ENCODE assay signal across 8 cellular contexts in genomic region chr14:75295491-75296338, GRCh38. TPM values are rescaled to one million over a fixed set of nuclear protein-coding genes. Genes with fewer than 3 reads are reported as not detected.
A peak's percentile ranks its signal among the peaks of the same experiment; 100 is the strongest.
DNase-seq lines count a peak whose midpoint lies in the region; ATAC-seq and TF ChIP-seq lines count a peak whose summit lies in the region.

No MANE protein-coding gene starts in this region.

- no peaks in the 10 kb centered on the region for H3K9me3 ChIP-seq in A673 (ENCODE audit: low read depth, low read length, poor library complexity, severe bottlenecking)

- ATAC-seq in GM18502 (IDR thresholded peaks at IDR 0.05; ENCODE audit: poor library complexity, unreplicated experiment) (peak; percentile 35), HG02840 (IDR thresholded peaks at IDR 0.05; ENCODE audit: low FRiP score, unreplicated experiment) (no peak)

- intact Hi-C loops in A673 (cut with micrococcal nuclease; ENCODE audit: unreplicated experiment) = loop anchor here (1.0 to 5.0 kb wide), 2 partner anchors 163 to 348 kb away; no protein-coding TSS in a partner anchor

- H3K36me3 ChIP-seq in A673 (ENCODE audit: insufficient read depth, low read length, poor library complexity, severe bottlenecking) = no peaks in the 10 kb centered on the region

- peak overlapping the region; percentile 62 for H3K4me3 ChIP-seq in A673 (ENCODE audit: low read depth, low read length, poor library complexity, severe bottlenecking)

- TF ChIP-seq CTCF in A673 (conservative IDR thresholded peaks at IDR 0.05; ENCODE audit: low read depth, low read length) = peak; percentile 99

- no TSS peak for BruUV-seq in A673 (replicated peaks; lab: Mats Ljungman, UMichigan)

- POLR2A ChIA-PET in A673 (lab: Charles Lee; ENCODE audit: low non-redundant PET) = interaction anchor here (0.8 kb wide), 1 partner anchor 169 kb away, joined by 3 read pairs; the partner anchor contains the start of gene NEK9

- H3K27ac ChIP-seq in A673 (ENCODE audit: low read depth, low read length, poor library complexity, severe bottlenecking) = peak overlapping the region; percentile 94

- no peaks in the 10 kb centered on the region for H3K27me3 ChIP-seq in A673 (replicated peaks; ENCODE audit: insufficient read depth, low read depth, low read length, poor library complexity)

- H3K4me1 ChIP-seq in A673 (ENCODE audit: insufficient read depth, low read length, poor library complexity, severe bottlenecking) = peaks cover 45% of the 10 kb centered on the region

- CTCF ChIA-PET in A673 (lab: Charles Lee) = interaction anchor here (0.6 to 0.9 kb wide), 4 partner anchors 169 to 1005 kb away, joined by 3 to 16 read pairs (median 6); partner anchors contain the start of genes NEK9 and RPS6KL1

- peak; percentile 88 for DNase-seq in A673 (ENCODE audit: low spot score)
- DNase-seq in NCI-H2227 treated with DMSO at 0.1 percent for 48 hours (lab: John Stamatoyannopoulos, UW) = peak; percentile 56
- DNase-seq in activated CD4-positive, alpha-beta T cell treated with anti-CD3 and anti-CD28 coated beads for 24 hours (ENCODE audit: low read depth in 2 of 2) = peak; percentile 63 to 73
- peak; percentile 75 for DNase-seq in cerebellum (ENCODE audit: low spot score)
- peak; percentile 77 for DNase-seq in kidney tubule cell (ENCODE audit: low spot score)
- DNase-seq in stimulated activated CD4-positive, alpha-beta T cell treated with anti-CD3 and anti-CD28 coated beads, Interleukin-15, amount 100 ng/mL, for 1 hour (ENCODE audit: low read depth in 1 of 2, low spot score in 1 of 2) = peak; percentile 57 to 69

RNA-seq across cellular contexts. Expression of gene FOS, which starts 17.1 kb away (rescaled TPM):
- total RNA-seq in A673 (2021) (10.2 and 13.7 TPM in 2 replicates), cerebellum (36.3 TPM)
